Comparison of ENCODE assay signal across 1 cellular context in genomic region chr11:64208796-64209562, GRCh38.
A peak's percentile ranks its signal among the peaks of the same experiment; 100 is the strongest.
TF ChIP-seq lines count a peak whose summit lies in the region.

No MANE protein-coding gene starts in this region.

TF ChIP-seq in GM12878, 131 proteins besides CTCF, POLR2A, EP300 and RAD21:
- TF ChIP-seq SMAD5 (IDR thresholded peaks at IDR 0.05; ENCODE audit: low read depth) (0 out of 2 replicates have a peak, but pooled peaks have one; percentile 26), SUPT20H (IDR thresholded peaks at IDR 0.05; ENCODE audit: borderline replicate concordance, control insufficient read depth, low read depth, low read length) (no peak)
